ENCODE assay signal across 16 cellular contexts in genomic region chr16:87244646-87245197, GRCh38.
DNase-seq lines count a peak whose midpoint lies in the region; ATAC-seq and TF ChIP-seq lines count a peak whose summit lies in the region.
"Had no signal": no experiment of that assay in that cellular context is flagged by ENCODE, and none has a peak within 500 bp of the region (broad histone marks: within the 10 kb centered on the region; RNA-seq: fewer than 3 reads in every experiment).

No MANE protein-coding gene starts in this region.

- H3K4me3 Mint-ChIP-seq in neural progenitor cell: no peak overlapping the region
- H3K4me3 Mint-ChIP-seq: B cell; CD14-positive monocyte; CD8-positive, alpha-beta T cell; HFFc6; IgD-negative memory B cell had no signal

- CTCF ChIA-PET in HEK293 (lab: Yijun Ruan, JAX): interaction anchor here (0.8 to 1.6 kb wide), 2 partner anchors 34 to 53 kb away, joined by 3 to 4 read pairs; no protein-coding TSS in a partner anchor

- no peak overlapping the region for H3K27ac Mint-ChIP-seq in neural progenitor cell
- H3K27ac Mint-ChIP-seq: B cell; CD14-positive monocyte; CD8-positive, alpha-beta T cell; HFFc6; IgD-negative memory B cell had no signal

- peaks cover 39% of the 10 kb centered on the region for H3K4me1 Mint-ChIP-seq in neural progenitor cell
- H3K4me1 Mint-ChIP-seq: B cell, CD14-positive monocyte, IgD-negative memory B cell had no signal

- peaks cover 10% of the 10 kb centered on the region for H3F3A ChIP-seq in neural progenitor cell (ENCODE audit: low read depth)

- no peak for ATAC-seq in HG03097 (IDR thresholded peaks at IDR 0.05; ENCODE audit: low FRiP score, unreplicated experiment)
- ATAC-seq: CD8-positive, alpha-beta T cell had no signal

- H3K27ac ChIP-seq in BLaER1: no peak overlapping the region
- no peak overlapping the region for H3K27ac ChIP-seq in HEK293 (ENCODE audit: extremely low read depth, low read depth, low read length)
- no peak overlapping the region for H3K27ac ChIP-seq in neural progenitor cell

- H3K9me3 ChIP-seq in BLaER1 (no peaks in the 10 kb centered on the region), HEK293 (ENCODE audit: control insufficient read depth, insufficient read depth, low read depth, low read length) (no peaks in the 10 kb centered on the region), neural progenitor cell (ENCODE audit: low read depth) (no peaks in the 10 kb centered on the region)
- H3K9me3 ChIP-seq: HAP-1 had no signal

- no peaks in the 10 kb centered on the region for H3K79me2 ChIP-seq in neural progenitor cell (ENCODE audit: low read depth)

- H3K9me3 Mint-ChIP-seq in neural progenitor cell: no peaks in the 10 kb centered on the region
- H3K9me3 Mint-ChIP-seq: CD14-positive monocyte; CD8-positive, alpha-beta T cell; HFFc6; IgD-negative memory B cell had no signal

- H3K9ac ChIP-seq in BLaER1 (no peak overlapping the region), neural progenitor cell (no peak overlapping the region)

- no peaks in the 10 kb centered on the region for H3K36me3 ChIP-seq in BLaER1
- H3K36me3 ChIP-seq in HEK293 (ENCODE audit: control insufficient read depth in 2 of 2, insufficient read depth in 1 of 2, low read length in 2 of 2): no peaks in the 10 kb centered on the region
- no peaks in the 10 kb centered on the region for H3K36me3 ChIP-seq in neural progenitor cell
- H3K36me3 ChIP-seq: HAP-1 had no signal

- POLR2A ChIA-PET in HEK293 (lab: Yijun Ruan, JAX): no interaction called here

- H4K20me1 ChIP-seq in BLaER1 (no peaks in the 10 kb centered on the region), neural progenitor cell (ENCODE audit: low read depth) (no peaks in the 10 kb centered on the region)

- H3K4me1 ChIP-seq in BLaER1 (peaks cover 28% of the 10 kb centered on the region), HEK293 (ENCODE audit: control insufficient read depth, insufficient read depth, low read length) (peaks cover 15% of the 10 kb centered on the region), neural progenitor cell (peaks cover 31% of the 10 kb centered on the region)

- H3K36me3 Mint-ChIP-seq in neural progenitor cell: no peaks in the 10 kb centered on the region
- H3K36me3 Mint-ChIP-seq: CD14-positive monocyte; CD8-positive, alpha-beta T cell; IgD-negative memory B cell had no signal

- no peak overlapping the region for H3K4me3 ChIP-seq in BLaER1
- no peak overlapping the region for H3K4me3 ChIP-seq in HEK293 (ENCODE audit: low read depth, low read length)
- no peak overlapping the region for H3K4me3 ChIP-seq in neural progenitor cell
- H3K4me3 ChIP-seq: HAP-1 had no signal

- no peak for TF ChIP-seq CTCF in HEK293 (tag by site-specific recombination; IDR thresholded peaks at IDR 0.05)
- no peak for TF ChIP-seq CTCF in neural progenitor cell (IDR thresholded peaks at IDR 0.05)

- H3K27me3 Mint-ChIP-seq in neural progenitor cell (ENCODE audit: insufficient read depth, low read depth): peaks cover 3% of the 10 kb centered on the region

- DNase-seq in amniotic epithelial cell (ENCODE audit: low read depth) (peak; percentile 5), neural progenitor cell (ENCODE audit: low spot score) (no peak)
- no peak for DNase-seq in stimulated activated naive CD4-positive, alpha-beta T cell (lab: John Stamatoyannopoulos, UW)
- DNase-seq in activated CD4-positive, alpha-beta T cell treated with anti-CD3 and anti-CD28 coated beads for 1 hour: no peak
- DNase-seq: CD8-positive, alpha-beta T cell; COR-L47; GF-D8; GOT3; HFFc6 had no signal

- H3K27me3 ChIP-seq in BLaER1 (no peaks in the 10 kb centered on the region), neural progenitor cell (no peaks in the 10 kb centered on the region)

- H3K4me2 ChIP-seq in BLaER1: peak overlapping the region; percentile 51; the same call in 1 of the 2 replicates
- peak overlapping the region; percentile 23 for H3K4me2 ChIP-seq in neural progenitor cell

- peak overlapping the region; percentile 74 for H2AFZ ChIP-seq in neural progenitor cell (replicated peaks)

TF ChIP-seq in HEK293, 187 proteins besides CTCF, POLR2A, EP300 and RAD21:
- TF ChIP-seq ZNF768 (tag by site-specific recombination; IDR thresholded peaks at IDR 0.05) (peak; percentile 67), ZNF548 (tag by site-specific recombination; IDR thresholded peaks at IDR 0.05) (no peak), HOXA7 (CRISPR knock-in tag; IDR thresholded peaks at IDR 0.05; ENCODE audit: borderline replicate concordance) (no peak)
